ENCODE assay signal across 16 cellular contexts in the genomic region with DNA sequence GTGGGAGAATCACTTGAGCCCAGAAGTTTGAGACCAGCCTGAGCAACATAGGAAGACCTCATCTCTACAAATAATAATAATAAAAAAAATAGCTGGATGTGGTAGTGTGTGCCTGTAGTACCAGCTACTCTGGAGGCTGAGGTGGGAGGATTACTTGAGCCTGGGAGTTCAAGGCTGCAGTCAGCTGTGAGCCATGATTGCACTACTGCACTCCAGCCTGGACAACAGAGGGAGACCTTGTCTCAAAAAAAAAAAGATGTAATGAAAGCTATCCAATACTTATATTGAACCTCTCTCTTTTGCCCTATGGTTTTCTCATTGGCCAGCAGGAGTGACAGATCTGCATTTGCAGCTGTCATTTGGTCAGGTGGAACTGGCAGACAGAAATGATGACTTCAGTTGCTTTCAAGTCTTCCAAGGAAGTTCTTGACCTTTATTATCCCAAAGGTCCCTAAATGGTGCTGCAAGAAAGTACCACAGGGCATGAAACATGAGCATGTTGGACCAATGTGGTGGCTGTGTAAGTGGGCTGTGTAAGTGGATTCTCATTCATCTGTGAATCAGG.
A peak's percentile ranks its signal among the peaks of the same experiment; 100 is the strongest.
DNase-seq lines count a peak whose midpoint lies in the region; ATAC-seq and TF ChIP-seq lines count a peak whose summit lies in the region.
"Had no signal": no experiment of that assay in that cellular context is flagged by ENCODE, and none has a peak within 500 bp of the region (broad histone marks: within the 10 kb centered on the region; RNA-seq: fewer than 3 reads in every experiment).

No MANE protein-coding gene starts in this region.

- H3K79me1 ChIP-seq in IMR-90 (ENCODE audit: low read depth in 1 of 2, low read length in 2 of 2) = peaks cover 23 to 68% of the 10 kb centered on the region in 2 experiments

- no peaks in the 10 kb centered on the region for H3K27me3 ChIP-seq in IMR-90 (ENCODE audit: control insufficient read depth, insufficient read depth, low read length)
- no peaks in the 10 kb centered on the region for H3K27me3 ChIP-seq in foreskin keratinocyte
- no peaks in the 10 kb centered on the region for H3K27me3 ChIP-seq in stomach smooth muscle (ENCODE audit: control insufficient read depth in 1 of 2, insufficient read depth in 2 of 2, low read length in 2 of 2)

- peak overlapping the region; percentile 6; the same call in 1 of the 3 replicates for H2BK15ac ChIP-seq in IMR-90 (ENCODE audit: low read depth, low read length)

- 0 out of 2 replicates have a peak overlapping the region, but pooled peaks have one; percentile 19 for H2BK120ac ChIP-seq in IMR-90 (ENCODE audit: low read depth, low read length)

- H2BK5ac ChIP-seq in IMR-90 (ENCODE audit: low read depth, low read length, poor library complexity, severe bottlenecking) = peak overlapping the region; percentile 86

- H3K9me3 ChIP-seq in IMR-90 (ENCODE audit: control insufficient read depth, insufficient read depth, low read length) (no peaks in the 10 kb centered on the region), stomach smooth muscle (ENCODE audit: control insufficient read depth in 2 of 2, low read length in 2 of 2) (no peaks in the 10 kb centered on the region)

- POLR2A ChIA-PET in IMR-90 (lab: Charles Lee; ENCODE audit: unreplicated experiment) = no interaction called here

- H4K8ac ChIP-seq in IMR-90 (ENCODE audit: low read depth in 2 of 2, low read length in 2 of 2) = peak overlapping the region in 1 of 2 experiments; percentile 37; a peak in 1 of 4 replicates

- H3K4me3 ChIP-seq in IMR-90 (ENCODE audit: insufficient read depth, low read depth, low read length) (no peak overlapping the region), stomach smooth muscle (ENCODE audit: low read length in 2 of 2) (peak overlapping the region in 1 of 2 donors; percentile 29)

- H2AFZ ChIP-seq in IMR-90 (replicated peaks; ENCODE audit: low read length, poor library complexity) = no peak overlapping the region

- H2BK20ac ChIP-seq in IMR-90 (ENCODE audit: low read depth, low read length) = peak overlapping the region; percentile 56; the same call in 1 of the 2 replicates

- H4K20me1 ChIP-seq in IMR-90 (ENCODE audit: insufficient read depth, low read length) = peaks cover 67% of the 10 kb centered on the region

- peak overlapping the region; percentile 71 for H3K14ac ChIP-seq in IMR-90 (replicated peaks; ENCODE audit: low read depth, low read length)

- H3K36me3 ChIP-seq in IMR-90 (ENCODE audit: control insufficient read depth, insufficient read depth, low read length) (peaks cover 9% of the 10 kb centered on the region; the same call in 1 of the 2 replicates), stomach smooth muscle (ENCODE audit: control insufficient read depth in 2 of 2, insufficient read depth in 2 of 2, low read length in 2 of 2) (peaks cover 2 to 4% of the 10 kb centered on the region in 2 donors)

- DNase-seq in DMS53 (lab: John Stamatoyannopoulos, UW) (peak; percentile 37), DMS53 treated with DMSO at 0.1 percent for 48 hours (lab: John Stamatoyannopoulos, UW; ENCODE audit: unreplicated experiment) (no peak), IMR-90 (no peak), foreskin keratinocyte (no peak), CD1c-positive myeloid dendritic cell (ENCODE audit: extremely low spot score) (no peak)
- DNase-seq: 8988T; activated CD4-positive, alpha-beta T cell treated with anti-CD3 and anti-CD28 coated beads, Interleukin-2, amount 50 U/mL, for 4 hours; activated T-cell treated with anti-CD3 and anti-CD28 coated beads, Interleukin-2, amount 50 U/mL, for 1 hour; CD4-positive, alpha-beta T cell; kidney; NCI-H1105; NCI-H2171 treated with DMSO at 0.1 percent for 48 hours; NCI-H82 had no signal

- peak overlapping the region; percentile 38 for H3K18ac ChIP-seq in IMR-90 (ENCODE audit: low read depth, low read length)

- H3K9ac ChIP-seq in IMR-90 (ENCODE audit: low read depth, low read length) = no peak overlapping the region
- H3K9ac ChIP-seq in stomach smooth muscle (ENCODE audit: low read length in 2 of 2) = no peak overlapping the region

- H3K4me1 ChIP-seq in IMR-90 (ENCODE audit: control insufficient read depth, insufficient read depth, low read length) = peaks cover 17% of the 10 kb centered on the region
- H3K4me1 ChIP-seq in foreskin keratinocyte = no peaks in the 10 kb centered on the region
- peaks cover 44% of the 10 kb centered on the region for H3K4me1 ChIP-seq in stomach smooth muscle (ENCODE audit: control insufficient read depth, insufficient read depth, low read length)

- in situ Hi-C loops in IMR-90 (cut with MboI; ENCODE audit: low sequenced_read_pairs) = no loop called here

- TF ChIP-seq POLR2A in IMR-90 (IDR thresholded peaks at IDR 0.05; ENCODE audit: low read depth, low read length) = no peak

- peaks cover 30% of the 10 kb centered on the region for H3K9me1 ChIP-seq in IMR-90 (ENCODE audit: insufficient read depth, low read length)

- 0 out of 2 replicates have a peak overlapping the region, but pooled peaks have one; percentile 52 for H4K91ac ChIP-seq in IMR-90 (ENCODE audit: insufficient read depth, low read depth, low read length)

- H4K5ac ChIP-seq in IMR-90 (ENCODE audit: low read depth, low read length) = peak overlapping the region; percentile 64

- H3K4ac ChIP-seq in IMR-90 (ENCODE audit: low read depth, low read length) = peak overlapping the region; percentile 72

- dilution Hi-C loops in IMR-90 (cut with HindIII; ENCODE audit: low sequenced_read_pairs, unreplicated experiment) = no loop called here

- H3K23ac ChIP-seq in IMR-90 (ENCODE audit: low read depth, low read length) = peak overlapping the region; percentile 92

- no peak overlapping the region for H3K56ac ChIP-seq in IMR-90 (ENCODE audit: extremely low read depth, insufficient read depth, low read length)

- intact Hi-C loops in IMR-90 (cut with micrococcal nuclease) = no loop called here

- TF ChIP-seq RAD21 in IMR-90 (IDR thresholded peaks at IDR 0.05; ENCODE audit: low read length) = no peak

- peak overlapping the region; percentile 66 for H2AK5ac ChIP-seq in IMR-90 (ENCODE audit: low read depth, low read length)

- H3K4me2 ChIP-seq in IMR-90 (ENCODE audit: low read depth, low read length) = peak overlapping the region; percentile 76

- ATAC-seq in IMR-90 (ENCODE audit: low read depth) = no peak
- no peak for ATAC-seq in foreskin keratinocyte
- ATAC-seq in GM18502 (IDR thresholded peaks at IDR 0.05; ENCODE audit: poor library complexity, unreplicated experiment) = no peak
- ATAC-seq in HG02970 (IDR thresholded peaks at IDR 0.05; ENCODE audit: low FRiP score, unreplicated experiment) = no peak

- H2AK9ac ChIP-seq in IMR-90 (replicated peaks; ENCODE audit: low read depth, low read length, poor library complexity) = no peak overlapping the region

- no TSS peak for BruUV-seq in IMR-90 (replicated peaks; lab: Mats Ljungman, UMichigan)

- TF ChIP-seq CTCF in IMR-90 (conservative IDR thresholded peaks at IDR 0.05; ENCODE audit: low read depth, low read length) (no peak), foreskin keratinocyte (conservative IDR thresholded peaks at IDR 0.05) (peak; percentile 23)

- peak overlapping the region; percentile 85; the same call in 1 of the 2 replicates for H3K27ac ChIP-seq in IMR-90 (ENCODE audit: insufficient read depth, low read length)
- no peak overlapping the region for H3K27ac ChIP-seq in foreskin keratinocyte
- H3K27ac ChIP-seq in stomach smooth muscle (ENCODE audit: low read length) = peak overlapping the region; percentile 73

- CTCF ChIA-PET in IMR-90 (lab: Yijun Ruan, JAX) = interaction anchor here (0.6 kb wide), 2 partner anchors 51 to 88 kb away, joined by 3 to 4 read pairs; no protein-coding TSS in a partner anchor

TF ChIP-seq in IMR-90, 13 proteins besides CTCF, POLR2A, EP300 and RAD21:
- TF ChIP-seq CHD1 (IDR thresholded peaks at IDR 0.05; ENCODE audit: low read depth, low read length) = no peak
